In the genomic region with DNA sequence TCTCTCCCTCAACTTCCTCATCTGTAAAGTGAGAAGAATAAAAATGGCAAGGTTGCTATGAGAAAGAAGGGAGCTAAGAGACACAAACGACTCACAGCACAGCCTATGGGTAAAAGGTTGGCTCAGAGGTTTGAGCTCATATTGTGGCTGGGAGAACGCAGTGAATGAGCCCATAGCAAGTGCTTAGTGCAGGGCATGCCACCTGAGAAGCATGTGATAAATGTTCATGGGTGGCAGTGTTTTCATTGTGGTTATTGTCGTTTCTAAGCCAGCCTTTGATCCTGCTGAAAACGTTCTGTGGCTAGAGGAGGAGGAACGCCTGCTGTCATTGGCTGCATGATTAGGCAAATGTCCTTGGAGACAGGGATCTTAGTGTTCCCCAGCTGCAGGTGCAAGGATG, we compare ENCODE assay signal across 13 cellular contexts.
"Had no signal": no experiment of that assay in that cellular context is flagged by ENCODE, and none has a peak within 500 bp of the region (broad histone marks: within the 10 kb centered on the region; RNA-seq: fewer than 3 reads in every experiment).

No MANE protein-coding gene starts in this region.

- H3K4me3 Mint-ChIP-seq: activated CD8-positive, alpha-beta T cell treated with anti-CD3 and anti-CD28 coated beads for 36 hours; activated naive CD8-positive, alpha-beta T cell treated with anti-CD3 and anti-CD28 coated beads, Interleukin-2, amount 50 U/mL, for 24 hours; activated T-cell treated with anti-CD3 and anti-CD28 coated beads, Interleukin-2, amount 50 U/mL, for 72 hours had no signal

- H3K4me1 Mint-ChIP-seq: activated naive CD8-positive, alpha-beta T cell treated with anti-CD3 and anti-CD28 coated beads, Interleukin-2, amount 50 U/mL, for 24 hours had no signal

- H3K4me3 ChIP-seq: cardiac muscle cell, esophagus squamous epithelium, heart left ventricle, uterus had no signal

- ATAC-seq: activated CD8-positive, alpha-beta T cell treated with anti-CD3 and anti-CD28 coated beads for 36 hours; activated naive CD8-positive, alpha-beta T cell treated with anti-CD3 and anti-CD28 coated beads, Interleukin-2, amount 50 U/mL, for 24 hours; activated T-cell treated with anti-CD3 and anti-CD28 coated beads, Interleukin-2, amount 50 U/mL, for 72 hours; heart left ventricle; right cardiac atrium had no signal

- H3K27ac ChIP-seq: cardiac muscle cell, esophagus squamous epithelium, heart left ventricle, parathyroid adenoma, uterus had no signal

- H3K27ac Mint-ChIP-seq: activated CD8-positive, alpha-beta T cell treated with anti-CD3 and anti-CD28 coated beads for 36 hours; activated naive CD8-positive, alpha-beta T cell treated with anti-CD3 and anti-CD28 coated beads, Interleukin-2, amount 50 U/mL, for 24 hours; activated T-cell treated with anti-CD3 and anti-CD28 coated beads, Interleukin-2, amount 50 U/mL, for 72 hours had no signal

- H3K9ac ChIP-seq: parathyroid adenoma had no signal

- H3K79me2 ChIP-seq: parathyroid adenoma had no signal

- H3K9me3 ChIP-seq: esophagus squamous epithelium, uterus had no signal

- H3K27me3 ChIP-seq: cardiac muscle cell, uterus had no signal

- H3K36me3 ChIP-seq: cardiac muscle cell, esophagus squamous epithelium, heart left ventricle, uterus had no signal

- DNase-seq: activated CD4-positive, alpha-beta T cell treated with anti-CD3 and anti-CD28 coated beads for 4 hours; activated CD8-positive, alpha-beta memory T cell treated with anti-CD3 and anti-CD28 coated beads, Interleukin-2, amount 50 U/mL, for 4 hours; activated CD8-positive, alpha-beta T cell treated with anti-CD3 and anti-CD28 coated beads for 36 hours; activated naive CD8-positive, alpha-beta T cell treated with anti-CD3 and anti-CD28 coated beads, Interleukin-2, amount 50 U/mL, for 24 hours; activated T-cell treated with anti-CD3 and anti-CD28 coated beads, Interleukin-2, amount 50 U/mL, for 72 hours; esophagus squamous epithelium; foreskin fibroblast; heart left ventricle; right cardiac atrium; small intestine; uterus had no signal

- H3K4me1 ChIP-seq: esophagus squamous epithelium, heart left ventricle, parathyroid adenoma, uterus had no signal

- H2AFZ ChIP-seq: parathyroid adenoma had no signal
